1 cellular context compared by ENCODE assay signal in the genomic region with DNA sequence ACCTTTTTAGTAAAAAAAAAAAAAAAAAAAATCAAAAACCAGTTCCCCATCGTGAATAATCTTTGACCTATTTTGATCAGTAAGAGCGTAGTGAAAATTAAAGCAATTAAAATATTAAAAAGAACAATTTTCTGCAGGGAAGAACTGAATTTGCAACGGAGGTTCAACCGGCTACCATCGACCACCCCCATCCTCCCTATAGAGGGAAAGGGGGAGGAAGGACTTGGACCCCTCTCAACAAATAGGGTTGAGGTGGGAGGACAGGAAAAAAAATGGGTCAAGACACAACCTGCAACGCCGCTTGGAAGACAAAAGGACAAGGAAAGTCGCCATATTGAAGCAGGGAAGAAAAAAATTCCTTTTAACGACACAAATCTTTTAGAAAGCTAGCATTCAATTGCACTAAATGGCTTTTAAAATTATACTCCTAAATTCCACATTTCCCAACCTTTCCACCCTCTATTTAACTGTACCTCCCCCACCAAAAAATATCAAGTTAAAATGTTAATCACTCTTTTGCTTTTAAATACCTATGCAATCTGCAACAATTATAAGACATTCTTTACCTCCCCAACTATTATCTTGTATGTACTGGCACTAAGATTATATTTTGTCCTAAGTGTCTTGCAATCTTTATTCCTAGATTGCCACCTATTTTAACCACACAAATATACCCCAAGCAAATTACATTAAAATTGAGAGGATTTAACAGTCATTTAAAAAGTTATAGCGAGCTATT.
TF ChIP-seq lines count a peak whose summit lies in the region.

No MANE protein-coding gene starts in this region.

TF ChIP-seq in HEK293, 187 proteins besides CTCF, POLR2A, EP300 and RAD21 (continued from another document and continues in another):
- no peak for TF ChIP-seq ZNF280D (tag by site-specific recombination; IDR thresholded peaks at IDR 0.05)
- TF ChIP-seq ZFP41 (tag by site-specific recombination; IDR thresholded peaks at IDR 0.05; ENCODE audit: borderline replicate concordance), result no peak
- TF ChIP-seq ZNF398 (tag by site-specific recombination; IDR thresholded peaks at IDR 0.05), result peak; percentile 76
- peak; percentile 17 for TF ChIP-seq ZNF2 (tag by site-specific recombination; IDR thresholded peaks at IDR 0.05)
- TF ChIP-seq SCRT1 (tag by site-specific recombination; IDR thresholded peaks at IDR 0.05; ENCODE audit: borderline replicate concordance), result no peak
- TF ChIP-seq ZNF560 (tag by site-specific recombination; IDR thresholded peaks at IDR 0.05; ENCODE audit: borderline replicate concordance), result no peak
- no peak for TF ChIP-seq ZNF558 (tag by site-specific recombination; IDR thresholded peaks at IDR 0.05)
- no peak for TF ChIP-seq ZNF132 (tag by site-specific recombination; IDR thresholded peaks at IDR 0.05; ENCODE audit: borderline replicate concordance)
- no peak for TF ChIP-seq ZNF624 (tag by site-specific recombination; IDR thresholded peaks at IDR 0.05)
- TF ChIP-seq, protein P1, sequence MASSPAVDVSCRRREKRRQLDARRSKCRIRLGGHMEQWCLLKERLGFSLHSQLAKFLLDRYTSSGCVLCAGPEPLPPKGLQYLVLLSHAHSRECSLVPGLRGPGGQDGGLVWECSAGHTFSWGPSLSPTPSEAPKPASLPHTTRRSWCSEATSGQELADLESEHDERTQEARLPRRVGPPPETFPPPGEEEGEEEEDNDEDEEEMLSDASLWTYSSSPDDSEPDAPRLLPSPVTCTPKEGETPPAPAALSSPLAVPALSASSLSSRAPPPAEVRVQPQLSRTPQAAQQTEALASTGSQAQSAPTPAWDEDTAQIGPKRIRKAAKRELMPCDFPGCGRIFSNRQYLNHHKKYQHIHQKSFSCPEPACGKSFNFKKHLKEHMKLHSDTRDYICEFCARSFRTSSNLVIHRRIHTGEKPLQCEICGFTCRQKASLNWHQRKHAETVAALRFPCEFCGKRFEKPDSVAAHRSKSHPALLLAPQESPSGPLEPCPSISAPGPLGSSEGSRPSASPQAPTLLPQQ (tag by site-specific recombination; IDR thresholded peaks at IDR 0.05), result peak; percentile 55
- no peak for TF ChIP-seq ZNF585B (tag by site-specific recombination; IDR thresholded peaks at IDR 0.05)
- no peak for TF ChIP-seq ZNF23 (tag by site-specific recombination; IDR thresholded peaks at IDR 0.05; ENCODE audit: borderline replicate concordance)
- 0 out of 2 replicates have a peak, but pooled peaks have one; percentile 5 for TF ChIP-seq ZNF184 (tag by site-specific recombination; IDR thresholded peaks at IDR 0.05)
- TF ChIP-seq KLF9 (tag by site-specific recombination; IDR thresholded peaks at IDR 0.05; ENCODE audit: low read depth), result no peak
- TF ChIP-seq ZNF600 (tag by site-specific recombination; IDR thresholded peaks at IDR 0.05), result peak; percentile 10; the same call in 1 of the 2 replicates
- TF ChIP-seq ZNF623 (tag by site-specific recombination; IDR thresholded peaks at IDR 0.05), result peak; percentile 9; the same call in 1 of the 2 replicates
- TF ChIP-seq PRDM2 (tag by site-specific recombination; IDR thresholded peaks at IDR 0.05; ENCODE audit: borderline replicate concordance), result no peak
- TF ChIP-seq, protein P2, sequence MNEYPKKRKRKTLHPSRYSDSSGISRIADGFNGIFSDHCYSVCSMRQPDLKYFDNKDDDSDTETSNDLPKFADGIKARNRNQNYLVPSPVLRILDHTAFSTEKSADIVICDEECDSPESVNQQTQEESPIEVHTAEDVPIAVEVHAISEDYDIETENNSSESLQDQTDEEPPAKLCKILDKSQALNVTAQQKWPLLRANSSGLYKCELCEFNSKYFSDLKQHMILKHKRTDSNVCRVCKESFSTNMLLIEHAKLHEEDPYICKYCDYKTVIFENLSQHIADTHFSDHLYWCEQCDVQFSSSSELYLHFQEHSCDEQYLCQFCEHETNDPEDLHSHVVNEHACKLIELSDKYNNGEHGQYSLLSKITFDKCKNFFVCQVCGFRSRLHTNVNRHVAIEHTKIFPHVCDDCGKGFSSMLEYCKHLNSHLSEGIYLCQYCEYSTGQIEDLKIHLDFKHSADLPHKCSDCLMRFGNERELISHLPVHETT (tag by site-specific recombination; IDR thresholded peaks at IDR 0.05), result peak; percentile 36
- TF ChIP-seq FEZF1 (tag by site-specific recombination; IDR thresholded peaks at IDR 0.05), result 0 out of 2 replicates have a peak, but pooled peaks have one; percentile 4
- TF ChIP-seq, protein P3, sequence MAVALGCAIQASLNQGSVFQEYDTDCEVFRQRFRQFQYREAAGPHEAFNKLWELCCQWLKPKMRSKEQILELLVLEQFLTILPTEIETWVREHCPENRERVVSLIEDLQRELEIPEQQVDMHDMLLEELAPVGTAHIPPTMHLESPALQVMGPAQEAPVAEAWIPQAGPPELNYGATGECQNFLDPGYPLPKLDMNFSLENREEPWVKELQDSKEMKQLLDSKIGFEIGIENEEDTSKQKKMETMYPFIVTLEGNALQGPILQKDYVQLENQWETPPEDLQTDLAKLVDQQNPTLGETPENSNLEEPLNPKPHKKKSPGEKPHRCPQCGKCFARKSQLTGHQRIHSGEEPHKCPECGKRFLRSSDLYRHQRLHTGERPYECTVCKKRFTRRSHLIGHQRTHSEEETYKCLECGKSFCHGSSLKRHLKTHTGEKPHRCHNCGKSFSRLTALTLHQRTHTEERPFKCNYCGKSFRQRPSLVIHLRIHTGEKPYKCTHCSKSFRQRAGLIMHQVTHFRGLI (tag by site-specific recombination; IDR thresholded peaks at IDR 0.05), result 0 out of 2 replicates have a peak, but pooled peaks have one; percentile 11
- no peak for TF ChIP-seq ZBTB8A (tag by site-specific recombination; IDR thresholded peaks at IDR 0.05)
- TF ChIP-seq, protein P4, sequence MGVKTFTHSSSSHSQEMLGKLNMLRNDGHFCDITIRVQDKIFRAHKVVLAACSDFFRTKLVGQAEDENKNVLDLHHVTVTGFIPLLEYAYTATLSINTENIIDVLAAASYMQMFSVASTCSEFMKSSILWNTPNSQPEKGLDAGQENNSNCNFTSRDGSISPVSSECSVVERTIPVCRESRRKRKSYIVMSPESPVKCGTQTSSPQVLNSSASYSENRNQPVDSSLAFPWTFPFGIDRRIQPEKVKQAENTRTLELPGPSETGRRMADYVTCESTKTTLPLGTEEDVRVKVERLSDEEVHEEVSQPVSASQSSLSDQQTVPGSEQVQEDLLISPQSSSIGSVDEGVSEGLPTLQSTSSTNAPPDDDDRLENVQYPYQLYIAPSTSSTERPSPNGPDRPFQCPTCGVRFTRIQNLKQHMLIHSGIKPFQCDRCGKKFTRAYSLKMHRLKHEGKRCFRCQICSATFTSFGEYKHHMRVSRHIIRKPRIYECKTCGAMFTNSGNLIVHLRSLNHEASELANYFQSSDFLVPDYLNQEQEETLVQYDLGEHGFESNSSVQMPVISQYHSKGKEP (tag by site-specific recombination; IDR thresholded peaks at IDR 0.05), result no peak
- no peak for TF ChIP-seq ZNF18 (tag by site-specific recombination; IDR thresholded peaks at IDR 0.05)
- TF ChIP-seq ZNF146 (tag by site-specific recombination; IDR thresholded peaks at IDR 0.05), result peak; percentile 5; the same call in 1 of the 2 replicates
- TF ChIP-seq ZNF677 (tag by site-specific recombination; IDR thresholded peaks at IDR 0.05), result no peak
- no peak for TF ChIP-seq ZBTB26 (tag by site-specific recombination; optimal IDR thresholded peaks at IDR 0.05)
- no peak for TF ChIP-seq ZNF510 (tag by site-specific recombination; IDR thresholded peaks at IDR 0.05; ENCODE audit: insufficient replicate concordance)
- TF ChIP-seq SP7 (tag by site-specific recombination; IDR thresholded peaks at IDR 0.05), result peak; percentile 10
- TF ChIP-seq IKZF3 (tag by site-specific recombination; IDR thresholded peaks at IDR 0.05), result peak; percentile 81
- TF ChIP-seq ZNF580 (tag by site-specific recombination; IDR thresholded peaks at IDR 0.05), result no peak
- peak; percentile 84 for TF ChIP-seq ZNF366 (tag by site-specific recombination; conservative IDR thresholded peaks at IDR 0.05)
- no peak for TF ChIP-seq ZNF239 (tag by site-specific recombination; IDR thresholded peaks at IDR 0.05)
